Comparison of ENCODE assay signal across 36 cellular contexts in the genomic region with DNA sequence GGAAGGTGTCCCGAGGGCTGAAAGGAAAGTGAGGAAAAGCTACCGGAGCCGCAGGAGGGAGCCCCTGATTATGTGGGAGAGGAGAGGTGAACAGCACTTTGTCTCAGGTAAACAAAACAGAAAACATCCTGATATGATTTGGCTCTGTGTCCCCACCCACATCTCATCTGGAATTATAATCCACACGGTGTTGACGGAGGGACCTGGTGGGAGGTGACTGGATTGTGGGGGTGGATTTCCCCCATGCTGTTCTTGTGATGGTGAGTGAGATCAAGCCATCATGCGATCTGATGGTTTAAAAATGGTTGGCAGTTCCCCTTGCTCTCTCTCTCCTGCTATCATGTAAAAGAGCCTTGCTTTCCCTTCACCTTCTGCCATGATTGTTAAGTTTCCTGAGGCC. TPM values are rescaled to one million over a fixed set of nuclear protein-coding genes. Genes with fewer than 3 reads are reported as not detected.
A peak's percentile ranks its signal among the peaks of the same experiment; 100 is the strongest.
DNase-seq lines count a peak whose midpoint lies in the region; ATAC-seq, FAIRE-seq and TF ChIP-seq lines count a peak whose summit lies in the region.
"Had no signal": no experiment of that assay in that cellular context is flagged by ENCODE, and none has a peak within 500 bp of the region (broad histone marks: within the 10 kb centered on the region; RNA-seq: fewer than 3 reads in every experiment).

No MANE protein-coding gene starts in this region.

- no peak for TF ChIP-seq CTCF in neural crest cell (conservative IDR thresholded peaks at IDR 0.05)

- no peak for ATAC-seq in activated T-cell treated with anti-CD3 and anti-CD28 coated beads, Interleukin-2, amount 50 U/mL, for 72 hours (replicated peaks in 1 of 2)
- ATAC-seq in CD4-positive, CD25-positive, alpha-beta regulatory T cell (ENCODE audit: low read depth in 2 of 2): no peak
- ATAC-seq in activated T-helper 17 cell treated with anti-CD3 and anti-CD28 coated beads, Interleukin-2, amount 50 U/mL, for 72 hours (replicated peaks): no peak
- ATAC-seq in GM21723 (IDR thresholded peaks at IDR 0.05; ENCODE audit: unreplicated experiment) (no peak), HG03095 (IDR thresholded peaks at IDR 0.05; ENCODE audit: unreplicated experiment) (no peak)
- ATAC-seq: activated CD4-positive, CD25-positive, alpha-beta regulatory T cell treated with anti-CD3 and anti-CD28 coated beads, Interleukin-2, amount 50 U/mL, for 24 hours; psoas muscle; T-cell had no signal

- H3K36me3 ChIP-seq in CD4-positive, CD25-positive, alpha-beta regulatory T cell (ENCODE audit: control insufficient read depth, insufficient read depth, low read length): peaks cover 22% of the 10 kb centered on the region
- H3K36me3 ChIP-seq: neutrophil had no signal

- DNase-seq in activated T-cell treated with anti-CD3 and anti-CD28 coated beads, Interleukin-2, amount 50 U/mL, for 72 hours: no peak
- DNase-seq in activated T-cell treated with anti-CD3 and anti-CD28 coated beads for 4 hours (no peak), neural crest cell (ENCODE audit: low read depth, low spot score) (no peak), GM19239 (ENCODE audit: insufficient read length, low spot score) (no peak)
- no peak for DNase-seq in CD4-positive, CD25-positive, alpha-beta regulatory T cell
- DNase-seq: activated CD4-positive, alpha-beta memory T cell treated with anti-CD3 and anti-CD28 coated beads, Interleukin-2, amount 10 ng/mL, durations not matched to agents 7 days and 5 days; activated CD8-positive, alpha-beta memory T cell treated with anti-CD3 and anti-CD28 coated beads, Interleukin-2, amount 50 U/mL, for 48 hours; anterior cingulate cortex; Caco-2; DMS79 treated with DMSO at 0.1 percent for 48 hours; foreskin fibroblast; HCEC 1CT; head of caudate nucleus; KBM-7; NCI-H1436; NCI-H2081 treated with DMSO at 0.1 percent for 48 hours; NCI-H345; NCI-H748 treated with DMSO at 0.1 percent for 48 hours; stimulated activated CD4-positive, alpha-beta T cell treated with anti-CD3 and anti-CD28 coated beads, Interleukin-15, amount 100 ng/mL, for 24 hours; stimulated activated naive CD4-positive, alpha-beta T cell; T-cell; testis had no signal

- no peak overlapping the region for H3K27ac ChIP-seq in CD4-positive, CD25-positive, alpha-beta regulatory T cell (ENCODE audit: insufficient read depth, low read length, poor library complexity, severe bottlenecking)
- H3K27ac ChIP-seq: neutrophil, psoas muscle, SJSA1, testis, vagina had no signal

- peaks cover 42% of the 10 kb centered on the region for H3K4me1 Mint-ChIP-seq in activated T-cell treated with anti-CD3 and anti-CD28 coated beads, Interleukin-2, amount 50 U/mL, for 72 hours (ENCODE audit: low read depth)
- peaks cover 7 to 40% (median 12%) of the 10 kb centered on the region in 4 donors for H3K4me1 Mint-ChIP-seq in CD4-positive, CD25-positive, alpha-beta regulatory T cell
- H3K4me1 Mint-ChIP-seq in activated T-helper 17 cell treated with anti-CD3 and anti-CD28 coated beads, Interleukin-2, amount 50 U/mL, for 72 hours: peaks cover 23% of the 10 kb centered on the region
- peaks cover 39% of the 10 kb centered on the region for H3K4me1 Mint-ChIP-seq in neural crest cell

- no peaks in the 10 kb centered on the region for H3K27me3 Mint-ChIP-seq in activated T-cell treated with anti-CD3 and anti-CD28 coated beads, Interleukin-2, amount 50 U/mL, for 72 hours (ENCODE audit: low read depth)
- no peaks in the 10 kb centered on the region for H3K27me3 Mint-ChIP-seq in CD4-positive, CD25-positive, alpha-beta regulatory T cell
- H3K27me3 Mint-ChIP-seq in activated T-helper 17 cell treated with anti-CD3 and anti-CD28 coated beads, Interleukin-2, amount 50 U/mL, for 72 hours: no peaks in the 10 kb centered on the region
- H3K27me3 Mint-ChIP-seq in neural crest cell (ENCODE audit: low read depth): no peaks in the 10 kb centered on the region
- H3K27me3 Mint-ChIP-seq: activated CD4-positive, alpha-beta memory T cell treated with anti-CD3 and anti-CD28 coated beads, Interleukin-2, amount 10 ng/mL, durations not matched to agents 7 days and 5 days; T-cell had no signal

- peaks cover 16% of the 10 kb centered on the region for H3K4me1 ChIP-seq in CD4-positive, CD25-positive, alpha-beta regulatory T cell (ENCODE audit: control insufficient read depth, insufficient read depth, low read length, poor library complexity, severe bottlenecking)
- H3K4me1 ChIP-seq: Caco-2 had no signal

- no peak overlapping the region for H3K4me3 ChIP-seq in CD4-positive, CD25-positive, alpha-beta regulatory T cell (ENCODE audit: low read depth, low read length)
- H3K4me3 ChIP-seq: lung, psoas muscle, SJSA1, testis, vagina had no signal

- no peaks in the 10 kb centered on the region for H3K9me3 ChIP-seq in CD4-positive, CD25-positive, alpha-beta regulatory T cell (ENCODE audit: control insufficient read depth in 2 of 2, low read length in 2 of 2)
- H3K9me3 ChIP-seq: Caco-2, neutrophil, psoas muscle, SJSA1, testis, vagina had no signal

- H3K27me3 ChIP-seq in CD4-positive, CD25-positive, alpha-beta regulatory T cell (ENCODE audit: control insufficient read depth, insufficient read depth, low read length): no peaks in the 10 kb centered on the region
- H3K27me3 ChIP-seq: SJSA1, testis, vagina had no signal

- FAIRE-seq in GM19239 (lab: Jason Lieb, UNC): no peak
- FAIRE-seq: GM18507, keratinocyte, RCC 7860, TTC549 had no signal

- H3K27ac Mint-ChIP-seq in activated T-cell treated with anti-CD3 and anti-CD28 coated beads, Interleukin-2, amount 50 U/mL, for 72 hours: peak overlapping the region; percentile 48
- peak overlapping the region; percentile 17 to 46 (median 38) for H3K27ac Mint-ChIP-seq in CD4-positive, CD25-positive, alpha-beta regulatory T cell
- H3K27ac Mint-ChIP-seq in activated T-helper 17 cell treated with anti-CD3 and anti-CD28 coated beads, Interleukin-2, amount 50 U/mL, for 72 hours: no peak overlapping the region
- H3K27ac Mint-ChIP-seq in neural crest cell (ENCODE audit: unreplicated experiment): peak overlapping the region; percentile 57
- H3K27ac Mint-ChIP-seq: activated CD4-positive, alpha-beta memory T cell treated with anti-CD3 and anti-CD28 coated beads, Interleukin-2, amount 10 ng/mL, durations not matched to agents 7 days and 5 days had no signal

- H3K9me3 Mint-ChIP-seq in activated T-cell treated with anti-CD3 and anti-CD28 coated beads, Interleukin-2, amount 50 U/mL, for 72 hours: no peaks in the 10 kb centered on the region
- H3K9me3 Mint-ChIP-seq in CD4-positive, CD25-positive, alpha-beta regulatory T cell: peaks cover 0 to 3% (median 0%) of the 10 kb centered on the region in 7 donors
- H3K9me3 Mint-ChIP-seq in activated T-helper 17 cell treated with anti-CD3 and anti-CD28 coated beads, Interleukin-2, amount 50 U/mL, for 72 hours: no peaks in the 10 kb centered on the region
- H3K9me3 Mint-ChIP-seq in neural crest cell: no peaks in the 10 kb centered on the region
- H3K9me3 Mint-ChIP-seq: activated CD4-positive, alpha-beta memory T cell treated with anti-CD3 and anti-CD28 coated beads, Interleukin-2, amount 10 ng/mL, durations not matched to agents 7 days and 5 days; T-cell had no signal

- no peak overlapping the region for H3K4me3 Mint-ChIP-seq in activated T-cell treated with anti-CD3 and anti-CD28 coated beads, Interleukin-2, amount 50 U/mL, for 72 hours
- peak overlapping the region in 2 of 4 donors; percentile 45 to 56 for H3K4me3 Mint-ChIP-seq in CD4-positive, CD25-positive, alpha-beta regulatory T cell
- peak overlapping the region; percentile 15 for H3K4me3 Mint-ChIP-seq in activated T-helper 17 cell treated with anti-CD3 and anti-CD28 coated beads, Interleukin-2, amount 50 U/mL, for 72 hours
- H3K4me3 Mint-ChIP-seq in neural crest cell: peak overlapping the region; percentile 72
- H3K4me3 Mint-ChIP-seq: activated CD4-positive, alpha-beta memory T cell treated with anti-CD3 and anti-CD28 coated beads, Interleukin-2, amount 10 ng/mL, durations not matched to agents 7 days and 5 days had no signal

- peaks cover 2 to 20% of the 10 kb centered on the region in 2 donors for H3K36me3 Mint-ChIP-seq in activated T-cell treated with anti-CD3 and anti-CD28 coated beads, Interleukin-2, amount 50 U/mL, for 72 hours (ENCODE audit: insufficient read depth in 2 of 2)
- peaks cover 24% of the 10 kb centered on the region for H3K36me3 Mint-ChIP-seq in CD4-positive, CD25-positive, alpha-beta regulatory T cell
- peaks cover 67% of the 10 kb centered on the region for H3K36me3 Mint-ChIP-seq in activated T-helper 17 cell treated with anti-CD3 and anti-CD28 coated beads, Interleukin-2, amount 50 U/mL, for 72 hours (ENCODE audit: low read depth)
- peaks cover 7% of the 10 kb centered on the region for H3K36me3 Mint-ChIP-seq in neural crest cell (ENCODE audit: low read depth)

RNA-seq across cellular contexts. Expression of a gene that starts 3.0 kb away (rescaled TPM):
- 100 to 1,000 TPM; 101 to 138 TPM for total RNA-seq in activated T-cell treated with anti-CD3 and anti-CD28 coated beads, Interleukin-2, amount 50 U/mL, for 72 hours
- total RNA-seq in CD4-positive, CD25-positive, alpha-beta regulatory T cell: 37.1 TPM
- polyA plus RNA-seq in CD4-positive, CD25-positive, alpha-beta regulatory T cell: 10 to 100 TPM; 53.3 to 59.0 (median 55.0) TPM
- 100 to 1,000 TPM; 114 to 181 TPM for total RNA-seq in activated T-helper 17 cell treated with anti-CD3 and anti-CD28 coated beads, Interleukin-2, amount 50 U/mL, for 72 hours
- 159 and 167 TPM in 2 replicates for total RNA-seq in neural crest cell

RNA-seq across cellular contexts. Expression of a gene that starts 16.2 kb away (rescaled TPM):
- total RNA-seq in activated T-cell treated with anti-CD3 and anti-CD28 coated beads, Interleukin-2, amount 50 U/mL, for 72 hours: 10 to 100 TPM; 18.1 to 18.4 TPM
- total RNA-seq in CD4-positive, CD25-positive, alpha-beta regulatory T cell: 4.1 TPM
- 1 to 10 TPM in 1 of 4 donors, under 1 TPM in 3; 0.51 to 1.7 (median 0.89) TPM for polyA plus RNA-seq in CD4-positive, CD25-positive, alpha-beta regulatory T cell
- 1 to 10 TPM; 1.2 to 5.3 TPM for total RNA-seq in activated T-helper 17 cell treated with anti-CD3 and anti-CD28 coated beads, Interleukin-2, amount 50 U/mL, for 72 hours
- total RNA-seq in neural crest cell: 70.5 and 72.6 TPM in 2 replicates
- total RNA-seq: HT1080, SJSA1 had no signal

RNA-seq across cellular contexts. Expression of a gene that starts 20.7 kb away (rescaled TPM):
- total RNA-seq in activated T-cell treated with anti-CD3 and anti-CD28 coated beads, Interleukin-2, amount 50 U/mL, for 72 hours: not detected
- not detected for total RNA-seq in CD4-positive, CD25-positive, alpha-beta regulatory T cell
- polyA plus RNA-seq in CD4-positive, CD25-positive, alpha-beta regulatory T cell: not detected
- total RNA-seq in activated T-helper 17 cell treated with anti-CD3 and anti-CD28 coated beads, Interleukin-2, amount 50 U/mL, for 72 hours: not detected
- not detected in 2 replicates for total RNA-seq in neural crest cell
- total RNA-seq: activated CD4-positive, alpha-beta memory T cell treated with anti-CD3 and anti-CD28 coated beads, Interleukin-2, amount 10 ng/mL, durations not matched to agents 7 days and 5 days; HT1080; SJSA1; T-cell; vagina had no signal

RNA-seq across cellular contexts. Expression of a gene that starts 38.1 kb away (rescaled TPM):
- 10 to 100 TPM; 40.2 to 46.0 TPM for total RNA-seq in activated T-cell treated with anti-CD3 and anti-CD28 coated beads, Interleukin-2, amount 50 U/mL, for 72 hours
- total RNA-seq in CD4-positive, CD25-positive, alpha-beta regulatory T cell: 38.0 TPM
- 10 to 100 TPM; 14.8 to 22.3 (median 20.2) TPM for polyA plus RNA-seq in CD4-positive, CD25-positive, alpha-beta regulatory T cell
- 10 to 100 TPM; 27.8 to 33.9 TPM for total RNA-seq in activated T-helper 17 cell treated with anti-CD3 and anti-CD28 coated beads, Interleukin-2, amount 50 U/mL, for 72 hours
- 21.5 and 26.0 TPM in 2 replicates for total RNA-seq in neural crest cell

RNA-seq across cellular contexts. Expression of a gene that starts 55.0 kb away (rescaled TPM):
- 1 to 10 TPM; 1.2 to 1.7 TPM for total RNA-seq in activated T-cell treated with anti-CD3 and anti-CD28 coated beads, Interleukin-2, amount 50 U/mL, for 72 hours
- 1.1 TPM for total RNA-seq in CD4-positive, CD25-positive, alpha-beta regulatory T cell
- polyA plus RNA-seq in CD4-positive, CD25-positive, alpha-beta regulatory T cell: not detected
- total RNA-seq in activated T-helper 17 cell treated with anti-CD3 and anti-CD28 coated beads, Interleukin-2, amount 50 U/mL, for 72 hours: 1 to 10 TPM in 1 of 2 donors, not detected in 1; 2.4 TPM
- 1.8 and 2.4 TPM in 2 replicates for total RNA-seq in neural crest cell
- total RNA-seq: Caco-2, HT1080, vagina had no signal
- polyA plus RNA-seq: keratinocyte had no signal

Comparison
In these comparisons a context has a peak if more than half of its experiments do, and no peak if none do; other contexts are left out.
1. H3K4me3 Mint-ChIP-seq: peak in activated T-helper 17 cell treated with anti-CD3 and anti-CD28 coated beads, Interleukin-2, amount 50 U/mL, for 72 hours (single experiment) and neural crest cell (single experiment); none in activated T-cell treated with anti-CD3 and anti-CD28 coated beads, Interleukin-2, amount 50 U/mL, for 72 hours (0 of 2).